Comparison of ENCODE assay signal across 8 cellular contexts in genomic region chr1:152036316-152037216, GRCh38. TPM values are rescaled to one million over a fixed set of nuclear protein-coding genes. Genes with fewer than 3 reads are reported as not detected.
A peak's percentile ranks its signal among the peaks of the same experiment; 100 is the strongest.
DNase-seq lines count a peak whose midpoint lies in the region; ATAC-seq and TF ChIP-seq lines count a peak whose summit lies in the region.

Gene S100A11 (minus strand): TSS chr1:152037004. CDS start chr1:152036915, 89 bp downstream.

- TF ChIP-seq CTCF in upper lobe of right lung (IDR thresholded peaks at IDR 0.05), result no peak

- peak within 1 kb of the TSS; percentile 88 for H3K4me3 ChIP-seq in upper lobe of right lung

- peaks cover 30% of the 10 kb centered on the region for H3K36me3 ChIP-seq in upper lobe of right lung

- ATAC-seq in Right ventricle myocardium superior (ENCODE audit: poor library complexity) (peak; percentile 96), upper lobe of right lung (peak; percentile 94)

- H3K27me3 ChIP-seq in upper lobe of right lung, result no peaks in the 10 kb centered on the region

- peak within 1 kb of the TSS; percentile 95 for H3K27ac ChIP-seq in upper lobe of right lung

- no peaks in the 10 kb centered on the region for H3K9me3 ChIP-seq in upper lobe of right lung

- intact Hi-C loops in Right ventricle myocardium superior (cut with DNase I), result no loop called here
- intact Hi-C loops in posterior cingulate gyrus (cut with DNase I), result no loop called here
- intact Hi-C loops in upper lobe of right lung (cut with DNase I), result no loop called here

- peaks cover 46% of the 10 kb centered on the region for H3K4me1 ChIP-seq in upper lobe of right lung

- peak; percentile 75 for DNase-seq in NCI-H748 (lab: John Stamatoyannopoulos, UW; ENCODE audit: unreplicated experiment)
- no peak for DNase-seq in NCI-H748 treated with DMSO at 0.1 percent for 48 hours (lab: John Stamatoyannopoulos, UW)
- peak; percentile 52 for DNase-seq in HS-27A (ENCODE audit: low read depth)
- DNase-seq in SW480 (ENCODE audit: low spot score), result peak; percentile 86
- peak; percentile 24 for DNase-seq in activated naive CD8-positive, alpha-beta T cell treated with anti-CD3 and anti-CD28 coated beads, Interleukin-2, amount 50 U/mL, for 16 hours (ENCODE audit: low read depth, low spot score)
- DNase-seq in Right ventricle myocardium superior, result peak; percentile 97
- peak; percentile 18 to 92 (median 44) for DNase-seq in posterior cingulate gyrus
- peak; percentile 98 for DNase-seq in upper lobe of right lung

RNA-seq across cellular contexts. Expression of gene S100A11, which starts in this region (rescaled TPM):
- 64.5 TPM for total RNA-seq in Right ventricle myocardium superior
- 522 TPM for total RNA-seq in upper lobe of right lung
